ENCODE assay signal across 27 cellular contexts in the genomic region with DNA sequence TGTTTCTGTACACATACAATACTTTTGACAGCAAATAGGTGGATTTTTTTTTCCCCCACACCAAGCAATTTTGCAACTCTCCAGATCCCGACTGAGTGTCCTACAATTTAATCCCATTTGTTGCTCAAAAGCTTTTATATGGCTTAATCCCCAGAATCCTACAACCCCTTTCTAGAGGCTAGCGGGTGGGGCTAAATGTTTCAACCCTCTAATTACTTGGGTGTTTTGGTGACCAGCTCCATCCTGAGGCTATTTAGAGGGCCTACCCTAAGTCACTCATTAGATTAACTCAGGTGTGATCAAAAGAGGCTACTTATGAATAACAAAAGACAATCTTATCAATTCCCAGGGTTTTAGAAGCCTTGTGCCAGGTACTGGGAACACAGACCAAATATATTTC. TPM values are rescaled to one million over a fixed set of nuclear protein-coding genes. Genes with fewer than 3 reads are reported as not detected.
"Had no signal": no experiment of that assay in that cellular context is flagged by ENCODE, and none has a peak within 500 bp of the region (broad histone marks: within the 10 kb centered on the region; RNA-seq: fewer than 3 reads in every experiment).

No MANE protein-coding gene starts in this region.

- H3K36me3 ChIP-seq: SJSA1 had no signal

- ATAC-seq: activated CD8-positive, alpha-beta memory T cell treated with anti-CD3 and anti-CD28 coated beads, Interleukin-2, amount 10 ng/mL, durations not matched to agents 7 days and 5 days; PC-3; SK-N-SH treated with all-trans-retinoic acid at 6 μM for 48 hours; WTC11 had no signal

- DNase-seq: activated CD4-positive, alpha-beta T cell treated with anti-CD3 and anti-CD28 coated beads, Interleukin-2, amount 10 ng/mL, durations not matched to agents 24 days and 14 days; activated CD4-positive, alpha-beta T cell treated with anti-CD3 and anti-CD28 coated beads, Interleukin-2, amount 50 U/mL, for 48 hours; activated CD4-positive, CD25-positive, alpha-beta regulatory T cell treated with anti-CD3 and anti-CD28 coated beads, Interleukin-2, amount 50 U/mL, for 72 hours; activated CD8-positive, alpha-beta memory T cell treated with anti-CD3 and anti-CD28 coated beads, Interleukin-2, amount 10 ng/mL, durations not matched to agents 7 days and 5 days; activated effector memory CD4-positive, alpha-beta T cell treated with Interleukin-2 at 50 U/mL for 16 hours; activated naive CD4-positive, alpha-beta T cell treated with Interleukin-2 at 50 U/mL for 16 hours; activated T-cell treated with anti-CD3 and anti-CD28 coated beads, Interleukin-2, amount 50 U/mL, for 24 hours; amygdala; Kasumi-1; NCI-H1048; NCI-H1930; NCI-H2171; NCI-H2227 treated with DMSO at 0.1 percent for 48 hours; NCI-H446 treated with DMSO at 0.1 percent for 48 hours; NCI-H526 treated with DMSO at 0.1 percent for 48 hours; PC-3; SHP77; SW 1271 had no signal

- H3K27ac ChIP-seq: SJSA1 had no signal

- H3K27me3 Mint-ChIP-seq: activated CD4-positive, alpha-beta T cell treated with anti-CD3 and anti-CD28 coated beads, Interleukin-2, amount 10 ng/mL, durations not matched to agents 24 days and 14 days; brain had no signal

- H3K36me3 Mint-ChIP-seq: activated CD8-positive, alpha-beta memory T cell treated with anti-CD3 and anti-CD28 coated beads, Interleukin-2, amount 10 ng/mL, durations not matched to agents 7 days and 5 days; activated naive CD8-positive, alpha-beta T cell; brain; WTC11 had no signal

- H3K4me1 Mint-ChIP-seq: activated CD4-positive, alpha-beta T cell treated with anti-CD3 and anti-CD28 coated beads, Interleukin-2, amount 10 ng/mL, durations not matched to agents 24 days and 14 days; brain; central memory CD8-positive, alpha-beta T cell; WTC11 had no signal

- H3K4me1 ChIP-seq: SJSA1 had no signal

- H3K27me3 ChIP-seq: SJSA1 had no signal

- H3K9me3 ChIP-seq: SJSA1 had no signal

- H3K9me3 Mint-ChIP-seq: activated CD4-positive, alpha-beta T cell treated with anti-CD3 and anti-CD28 coated beads, Interleukin-2, amount 10 ng/mL, durations not matched to agents 24 days and 14 days; activated T-cell treated with anti-CD3 and anti-CD28 coated beads, Interleukin-2, amount 50 U/mL, for 24 hours; activated T-helper 1 cell treated with anti-CD3 and anti-CD28 coated beads, Interleukin-12 subunit alpha, Interleukin-12 subunit beta, Interleukin-2, Interleukin-4 antibody, amounts not matched to agents 30 ng/mL and 10 ng/mL and 1 ng/mL, durations not matched to agents 14 hours and 24 hours and 36 hours; central memory CD8-positive, alpha-beta T cell; T-helper 2 cell treated with Interferon-gamma antibody and Interleukin-4, amounts not matched to agents 5 μg/mL and 100 μg/mL, for 36 hours; WTC11 had no signal

- H3K4me3 Mint-ChIP-seq: activated CD4-positive, alpha-beta T cell treated with anti-CD3 and anti-CD28 coated beads, Interleukin-2, amount 10 ng/mL, durations not matched to agents 24 days and 14 days; activated CD8-positive, alpha-beta memory T cell treated with anti-CD3 and anti-CD28 coated beads, Interleukin-2, amount 10 ng/mL, durations not matched to agents 7 days and 5 days; activated naive CD8-positive, alpha-beta T cell; activated T-cell treated with anti-CD3 and anti-CD28 coated beads, Interleukin-2, amount 50 U/mL, for 24 hours; activated T-helper 1 cell treated with anti-CD3 and anti-CD28 coated beads, Interleukin-12 subunit alpha, Interleukin-12 subunit beta, Interleukin-2, Interleukin-4 antibody, amounts not matched to agents 30 ng/mL and 10 ng/mL and 1 ng/mL, durations not matched to agents 14 hours and 24 hours and 36 hours; brain; central memory CD8-positive, alpha-beta T cell; T-helper 2 cell treated with Interferon-gamma antibody and Interleukin-4, amounts not matched to agents 5 μg/mL and 100 μg/mL, for 36 hours; WTC11 had no signal

- H3K4me3 ChIP-seq: SJSA1 had no signal

- H3K27ac Mint-ChIP-seq: activated CD4-positive, alpha-beta T cell treated with anti-CD3 and anti-CD28 coated beads, Interleukin-2, amount 10 ng/mL, durations not matched to agents 24 days and 14 days; activated CD8-positive, alpha-beta memory T cell treated with anti-CD3 and anti-CD28 coated beads, Interleukin-2, amount 10 ng/mL, durations not matched to agents 7 days and 5 days; activated naive CD8-positive, alpha-beta T cell; activated T-cell treated with anti-CD3 and anti-CD28 coated beads, Interleukin-2, amount 50 U/mL, for 24 hours; activated T-helper 1 cell treated with anti-CD3 and anti-CD28 coated beads, Interleukin-12 subunit alpha, Interleukin-12 subunit beta, Interleukin-2, Interleukin-4 antibody, amounts not matched to agents 30 ng/mL and 10 ng/mL and 1 ng/mL, durations not matched to agents 14 hours and 24 hours and 36 hours; brain; T-helper 2 cell treated with Interferon-gamma antibody and Interleukin-4, amounts not matched to agents 5 μg/mL and 100 μg/mL, for 36 hours; WTC11 had no signal

RNA-seq across cellular contexts. Expression of gene FBXL2, which starts 21.0 kb away (rescaled TPM):
- total RNA-seq: activated CD4-positive, alpha-beta T cell treated with anti-CD3 and anti-CD28 coated beads, Interleukin-2, amount 10 ng/mL, durations not matched to agents 24 days and 14 days; activated CD8-positive, alpha-beta memory T cell treated with anti-CD3 and anti-CD28 coated beads, Interleukin-2, amount 10 ng/mL, durations not matched to agents 7 days and 5 days; activated T-helper 1 cell treated with anti-CD3 and anti-CD28 coated beads, Interleukin-12 subunit alpha, Interleukin-12 subunit beta, Interleukin-2, Interleukin-4 antibody, amounts not matched to agents 30 ng/mL and 10 ng/mL and 1 ng/mL, durations not matched to agents 14 hours and 24 hours and 36 hours; T-helper 1 cell treated with Interleukin-12 subunit alpha and Interleukin-12 subunit beta and Interleukin-4 antibody, amounts not matched to agents 30 ng/mL and 1 ng/mL, for 36 hours had no signal

RNA-seq across cellular contexts. Expression of gene SUSD5, which starts 37.6 kb away (rescaled TPM):
- total RNA-seq: activated CD4-positive, alpha-beta T cell treated with anti-CD3 and anti-CD28 coated beads, Interleukin-2, amount 10 ng/mL, durations not matched to agents 24 days and 14 days; activated CD8-positive, alpha-beta memory T cell treated with anti-CD3 and anti-CD28 coated beads, Interleukin-2, amount 10 ng/mL, durations not matched to agents 7 days and 5 days; activated T-helper 1 cell treated with anti-CD3 and anti-CD28 coated beads, Interleukin-12 subunit alpha, Interleukin-12 subunit beta, Interleukin-2, Interleukin-4 antibody, amounts not matched to agents 30 ng/mL and 10 ng/mL and 1 ng/mL, durations not matched to agents 14 hours and 24 hours and 36 hours; PC-3; T-helper 1 cell treated with Interleukin-12 subunit alpha and Interleukin-12 subunit beta and Interleukin-4 antibody, amounts not matched to agents 30 ng/mL and 1 ng/mL, for 36 hours had no signal
